Comparison of ENCODE assay signal across 14 cellular contexts in genomic region chr9:129989362-129989708, GRCh38. TPM values are rescaled to one million over a fixed set of nuclear protein-coding genes. Genes with fewer than 3 reads are reported as not detected.
DNase-seq lines count a peak whose midpoint lies in the region; ATAC-seq and TF ChIP-seq lines count a peak whose summit lies in the region.
"Had no signal": no experiment of that assay in that cellular context is flagged by ENCODE, and none has a peak within 500 bp of the region (broad histone marks: within the 10 kb centered on the region; RNA-seq: fewer than 3 reads in every experiment).

No MANE protein-coding gene starts in this region.

- H3K4me3 Mint-ChIP-seq in T-cell: peak overlapping the region; percentile 10 to 55 (median 28)

- peaks cover 68 to 79% (median 78%) of the 10 kb centered on the region in 3 donors for H3K4me1 Mint-ChIP-seq in T-cell

- WGBS in tibial nerve, 2 donors: 77 to 79% methylated on average over 3 of the region's 3 CpGs

- peak overlapping the region; percentile 89 for H3K27ac Mint-ChIP-seq in T-cell

- H3K27ac ChIP-seq in tibial nerve: peak overlapping the region in 3 of 4 donors; percentile 57 to 77 (median 69)
- H3K27ac ChIP-seq: psoas muscle, thoracic aorta had no signal

- no peak for TF ChIP-seq POLR2A in tibial nerve (IDR thresholded peaks at IDR 0.05)

- CTCF ChIA-PET in T-cell (lab: Charles Lee): interaction anchor here in 1 of 2 donors (1.1 kb wide), 1 partner anchor 101 kb away, joined by 3 read pairs; no protein-coding TSS in a partner anchor

- peak; percentile 47 for DNase-seq in activated CD8-positive, alpha-beta memory T cell treated with anti-CD3 and anti-CD28 coated beads, Interleukin-2, amount 50 U/mL, for 48 hours
- DNase-seq in activated CD8-positive, alpha-beta memory T cell treated with anti-CD3 and anti-CD28 coated beads for 24 hours: no peak
- DNase-seq in T-cell: no peak
- DNase-seq in tibial nerve (ENCODE audit: low spot score in 2 of 2): no peak
- no peak for DNase-seq in NCI-H1105 (lab: John Stamatoyannopoulos, UW)
- DNase-seq in 8988T: no peak
- DNase-seq in germinal center (ENCODE audit: low spot score): no peak
- DNase-seq: activated CD4-positive, CD25-positive, alpha-beta regulatory T cell treated with anti-CD3 and anti-CD28 coated beads, Interleukin-2, amount 50 U/mL, for 72 hours; heart left ventricle; NCI-H510A; psoas muscle; SHP77 had no signal

- H3K27me3 Mint-ChIP-seq in T-cell: no peaks in the 10 kb centered on the region

- peaks cover 2% of the 10 kb centered on the region for H3K9me3 ChIP-seq in iPS-18c (ENCODE audit: control insufficient read depth, insufficient read depth, low read length)
- H3K9me3 ChIP-seq in tibial nerve: no peaks in the 10 kb centered on the region
- H3K9me3 ChIP-seq: heart left ventricle, psoas muscle, thoracic aorta had no signal

- peaks cover 32% of the 10 kb centered on the region for H3K36me3 Mint-ChIP-seq in T-cell

- H3K4me1 ChIP-seq in tibial nerve: peaks cover 0 to 63% (median 24%) of the 10 kb centered on the region in 4 donors

- peaks cover 0 to 11% (median 0%) of the 10 kb centered on the region in 3 donors for H3K36me3 ChIP-seq in tibial nerve
- H3K36me3 ChIP-seq: thoracic aorta had no signal

- H3K4me3 ChIP-seq in iPS-18c (ENCODE audit: insufficient read depth, low read depth, low read length) (0 out of 2 replicates have a peak overlapping the region, but pooled peaks have one; percentile 3), tibial nerve (no peak overlapping the region)
- H3K4me3 ChIP-seq: heart left ventricle, psoas muscle, thoracic aorta had no signal

- H3K27me3 ChIP-seq in tibial nerve: no peaks in the 10 kb centered on the region
- H3K27me3 ChIP-seq: heart left ventricle had no signal

- no peak for TF ChIP-seq CTCF in tibial nerve (IDR thresholded peaks at IDR 0.05)

- no peak for TF ChIP-seq EP300 in tibial nerve (IDR thresholded peaks at IDR 0.05)

- POLR2A ChIA-PET in T-cell (lab: Charles Lee): interaction anchor here in 1 of 2 donors (0.9 to 1.2 kb wide), 2 partner anchors 25 to 39 kb away, joined by 3 to 4 read pairs; no protein-coding TSS in a partner anchor

- no peaks in the 10 kb centered on the region for H3K9me3 Mint-ChIP-seq in T-cell

- ATAC-seq in T-cell (replicated peaks in 1 of 4): peak; percentile 5 to 16 (median 10)
- ATAC-seq: heart left ventricle, psoas muscle had no signal

RNA-seq across cellular contexts. Expression of gene FNBP1, which starts 53.7 kb away (rescaled TPM):
- total RNA-seq in T-cell: 100 to 1,000 TPM; 166 to 211 (median 182) TPM
- total RNA-seq in tibial nerve: 100 to 1,000 TPM in 1 of 4 donors, 10 to 100 TPM in 3; 77.0 to 114 (median 86.4) TPM
